11 cellular contexts compared by ENCODE assay signal in genomic region chr20:62079166-62079565, GRCh38.
"Had no signal": no experiment of that assay in that cellular context is flagged by ENCODE, and none has a peak within 500 bp of the region (broad histone marks: within the 10 kb centered on the region; RNA-seq: fewer than 3 reads in every experiment).

No MANE protein-coding gene starts in this region.

- H3K36me3 ChIP-seq: HAP-1 had no signal

- H3K4me3 ChIP-seq: GM23248, GM23338, HAP-1 had no signal

- H3K4me2 ChIP-seq: GM23338 had no signal

- H3K4me3 Mint-ChIP-seq: GM23338, H9, HFFc6 had no signal

- H3K9ac ChIP-seq: GM23248 had no signal

- FAIRE-seq: H1, H54 had no signal

- H3K4me1 ChIP-seq: HAP-1 had no signal

- H2AFZ ChIP-seq: GM23248, GM23338 had no signal

- ATAC-seq: GM23338, HCT116 had no signal

- H3K27ac Mint-ChIP-seq: GM23338, H9, HFFc6 had no signal

- DNase-seq: GM23248, GOT3, H7, H9, HCEC 1CT, HFFc6 had no signal

- H3K4me1 Mint-ChIP-seq: GM23338, H9 had no signal

- H3K27ac ChIP-seq: GM23248 had no signal
